In the genomic region with DNA sequence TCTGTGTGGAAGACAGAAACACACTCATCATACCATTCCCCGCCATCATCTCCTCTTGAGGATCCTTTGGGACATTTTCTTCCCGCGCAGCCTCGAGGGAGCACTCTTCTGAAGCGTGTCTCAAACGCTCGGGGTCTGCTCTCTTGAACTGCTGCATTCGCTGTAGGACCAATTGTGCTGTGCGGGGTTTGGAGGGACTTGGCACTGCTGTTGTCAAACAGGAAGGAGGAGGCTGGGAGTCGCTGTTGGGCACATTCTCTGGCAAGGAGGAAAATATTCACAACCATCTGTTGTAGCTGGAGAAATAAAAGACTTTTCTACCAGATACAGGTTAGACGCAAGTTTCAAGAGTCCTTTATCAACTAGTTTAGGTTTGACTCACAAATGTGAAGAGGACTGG, we compare ENCODE assay signal across 30 cellular contexts. TPM values are rescaled to one million over a fixed set of nuclear protein-coding genes. Genes with fewer than 3 reads are reported as not detected.
"Had no signal": no experiment of that assay in that cellular context is flagged by ENCODE, and none has a peak within 500 bp of the region (broad histone marks: within the 10 kb centered on the region; RNA-seq: fewer than 3 reads in every experiment).

No MANE protein-coding gene starts in this region.

- H3K9ac ChIP-seq: parathyroid adenoma had no signal

- H3K27me3 ChIP-seq: right atrium auricular region, thyroid gland, upper lobe of left lung had no signal

- ATAC-seq: activated CD4-positive, CD25-positive, alpha-beta regulatory T cell treated with anti-CD3 and anti-CD28 coated beads, Interleukin-2, amount 50 U/mL, for 24 hours; activated CD8-positive, alpha-beta T cell treated with anti-CD3 and anti-CD28 coated beads, Interleukin-2, amount 10 ng/mL, durations not matched to agents 7 days and 5 days; activated naive CD8-positive, alpha-beta T cell treated with anti-CD3 and anti-CD28 coated beads, Interleukin-2, amount 50 U/mL, for 24 hours; activated T-cell treated with anti-CD3 and anti-CD28 coated beads, Interleukin-2, amount 50 U/mL, for 72 hours; esophagus mucosa; left colon; naive thymus-derived CD4-positive, alpha-beta T cell; stimulated activated memory B cell treated with anti-CD40 and anti-IgM and Interleukin-4, amounts not matched to agents 10 μg/mL and 1 μg/mL and 100 μg/mL, for 72 hours; stimulated activated naive CD8-positive, alpha-beta T cell treated with anti-CD3 and anti-CD28 coated beads, Interleukin-15, amount 100 ng/mL, for 72 hours had no signal

- H3K4me3 Mint-ChIP-seq: activated CD8-positive, alpha-beta T cell treated with anti-CD3 and anti-CD28 coated beads, Interleukin-2, amount 10 ng/mL, durations not matched to agents 7 days and 5 days; activated naive CD4-positive, alpha-beta T cell treated with anti-CD3 and anti-CD28 coated beads, Interleukin-2, amount 10 ng/mL, durations not matched to agents 7 days and 5 days; activated naive CD8-positive, alpha-beta T cell treated with anti-CD3 and anti-CD28 coated beads, Interleukin-2, amount 50 U/mL, for 24 hours; activated T-cell treated with anti-CD3 and anti-CD28 coated beads, Interleukin-2, amount 50 U/mL, for 72 hours; dendritic cell treated with granulocyte-macrophage colony-stimulating factor and Interleukin-4, amounts not matched to agents 40 ng/mL and 50 ng/mL, for 4 days; endodermal cell; naive thymus-derived CD4-positive, alpha-beta T cell; stimulated activated memory B cell treated with anti-CD40 and anti-IgM and Interleukin-4, amounts not matched to agents 10 μg/mL and 1 μg/mL and 100 μg/mL, for 72 hours; stimulated activated naive CD8-positive, alpha-beta T cell treated with anti-CD3 and anti-CD28 coated beads, Interleukin-15, amount 100 ng/mL, for 72 hours; T-helper 2 cell treated with Interferon-gamma antibody and Interleukin-4, amounts not matched to agents 5 μg/mL and 100 μg/mL, for 36 hours had no signal

- H3K27ac ChIP-seq: parathyroid adenoma, right atrium auricular region, thyroid gland, upper lobe of left lung had no signal

- DNase-seq: activated CD8-positive, alpha-beta T cell treated with anti-CD3 and anti-CD28 coated beads, Interleukin-2, amount 10 ng/mL, durations not matched to agents 7 days and 5 days; activated naive CD4-positive, alpha-beta T cell treated with anti-CD3 and anti-CD28 coated beads, Interleukin-2, amount 10 ng/mL, durations not matched to agents 7 days and 5 days; activated naive CD8-positive, alpha-beta T cell treated with anti-CD3 and anti-CD28 coated beads, Interleukin-2, amount 50 U/mL, for 24 hours; activated T-cell treated with anti-CD3 and anti-CD28 coated beads for 4 hours; activated T-cell treated with anti-CD3 and anti-CD28 coated beads, Interleukin-2, amount 50 U/mL, for 72 hours; amygdala; foreskin fibroblast; head of caudate nucleus; kidney; mammary epithelial cell; midbrain; naive thymus-derived CD4-positive, alpha-beta T cell; occipital lobe; stimulated activated CD4-positive, alpha-beta T cell treated with anti-CD3 and anti-CD28 coated beads, Interleukin-1b, Interleukin-23, amount 100 ng/mL, for 48 hours; stimulated activated CD4-positive, alpha-beta T cell treated with anti-CD3 and anti-CD28 coated beads, Interleukin-4, amount 100 ng/mL, for 4 hours; stimulated activated CD8-positive, alpha-beta memory T cell treated with anti-CD3 and anti-CD28 coated beads, Interleukin-4, amount 100 ng/mL, for 48 hours; stimulated activated naive CD8-positive, alpha-beta T cell treated with anti-CD3 and anti-CD28 coated beads, Interleukin-15, amount 100 ng/mL, for 72 hours; T-helper 1 cell; thyroid gland; upper lobe of left lung had no signal

- H3K9me3 Mint-ChIP-seq: activated naive CD4-positive, alpha-beta T cell treated with anti-CD3 and anti-CD28 coated beads, Interleukin-2, amount 10 ng/mL, durations not matched to agents 7 days and 5 days; activated naive CD8-positive, alpha-beta T cell treated with anti-CD3 and anti-CD28 coated beads, Interleukin-2, amount 50 U/mL, for 24 hours; activated T-cell treated with anti-CD3 and anti-CD28 coated beads, Interleukin-2, amount 50 U/mL, for 72 hours; dendritic cell treated with granulocyte-macrophage colony-stimulating factor and Interleukin-4, amounts not matched to agents 40 ng/mL and 50 ng/mL, for 4 days; naive thymus-derived CD4-positive, alpha-beta T cell; stimulated activated memory B cell treated with anti-CD40 and anti-IgM and Interleukin-4, amounts not matched to agents 10 μg/mL and 1 μg/mL and 100 μg/mL, for 72 hours; stimulated activated naive CD8-positive, alpha-beta T cell treated with anti-CD3 and anti-CD28 coated beads, Interleukin-15, amount 100 ng/mL, for 72 hours; T-helper 2 cell treated with Interferon-gamma antibody and Interleukin-4, amounts not matched to agents 5 μg/mL and 100 μg/mL, for 36 hours had no signal

- H3K9me3 ChIP-seq: right atrium auricular region, thyroid gland, upper lobe of left lung had no signal

- H3K36me3 ChIP-seq: right atrium auricular region had no signal

- H3K4me3 ChIP-seq: right atrium auricular region, smooth muscle cell, thyroid gland, upper lobe of left lung had no signal

- H3K27me3 Mint-ChIP-seq: activated naive CD4-positive, alpha-beta T cell treated with anti-CD3 and anti-CD28 coated beads, Interleukin-2, amount 10 ng/mL, durations not matched to agents 7 days and 5 days; activated naive CD8-positive, alpha-beta T cell treated with anti-CD3 and anti-CD28 coated beads, Interleukin-2, amount 50 U/mL, for 24 hours; dendritic cell treated with granulocyte-macrophage colony-stimulating factor and Interleukin-4, amounts not matched to agents 40 ng/mL and 50 ng/mL, for 4 days; naive thymus-derived CD4-positive, alpha-beta T cell; stimulated activated memory B cell treated with anti-CD40 and anti-IgM and Interleukin-4, amounts not matched to agents 10 μg/mL and 1 μg/mL and 100 μg/mL, for 72 hours; stimulated activated naive CD8-positive, alpha-beta T cell treated with anti-CD3 and anti-CD28 coated beads, Interleukin-15, amount 100 ng/mL, for 72 hours had no signal

- H3K27ac Mint-ChIP-seq: activated CD8-positive, alpha-beta T cell treated with anti-CD3 and anti-CD28 coated beads, Interleukin-2, amount 10 ng/mL, durations not matched to agents 7 days and 5 days; activated naive CD4-positive, alpha-beta T cell treated with anti-CD3 and anti-CD28 coated beads, Interleukin-2, amount 10 ng/mL, durations not matched to agents 7 days and 5 days; activated naive CD8-positive, alpha-beta T cell treated with anti-CD3 and anti-CD28 coated beads, Interleukin-2, amount 50 U/mL, for 24 hours; activated T-cell treated with anti-CD3 and anti-CD28 coated beads, Interleukin-2, amount 50 U/mL, for 72 hours; dendritic cell treated with granulocyte-macrophage colony-stimulating factor and Interleukin-4, amounts not matched to agents 40 ng/mL and 50 ng/mL, for 4 days; endodermal cell; T-helper 2 cell treated with Interferon-gamma antibody and Interleukin-4, amounts not matched to agents 5 μg/mL and 100 μg/mL, for 36 hours had no signal

- H3K4me1 ChIP-seq: parathyroid adenoma had no signal

- H3K4me2 ChIP-seq: smooth muscle cell had no signal

RNA-seq across cellular contexts. Expression of gene NLRC3, which starts 29.2 kb away (rescaled TPM):
- total RNA-seq: smooth muscle cell had no signal
- polyA plus RNA-seq: mammary epithelial cell had no signal
